In genomic region chrX:82335772-82336171, GRCh38 we compare ENCODE assay signal across 18 cellular contexts.
"Had no signal": no experiment of that assay in that cellular context is flagged by ENCODE, and none has a peak within 500 bp of the region (broad histone marks: within the 10 kb centered on the region; RNA-seq: fewer than 3 reads in every experiment).

No MANE protein-coding gene starts in this region.

- H3K4me1 Mint-ChIP-seq: activated CD4-positive, alpha-beta T cell treated with anti-CD3 and anti-CD28 coated beads for 36 hours; activated CD8-positive, alpha-beta memory T cell treated with anti-CD3 and anti-CD28 coated beads, Interleukin-2, amount 10 ng/mL, durations not matched to agents 7 days and 5 days; brain; central memory CD8-positive, alpha-beta T cell; neural crest cell had no signal

- ATAC-seq: activated CD4-positive, alpha-beta T cell treated with anti-CD3 and anti-CD28 coated beads for 36 hours; activated CD8-positive, alpha-beta memory T cell treated with anti-CD3 and anti-CD28 coated beads, Interleukin-2, amount 10 ng/mL, durations not matched to agents 7 days and 5 days; activated naive CD4-positive, alpha-beta T cell treated with anti-CD3 and anti-CD28 coated beads, Interleukin-2, amount 50 U/mL, for 72 hours; foreskin keratinocyte; lower lobe of right lung; sciatic nerve; upper lobe of right lung had no signal

- H3K9me3 ChIP-seq: lower lobe of right lung, suprapubic skin, upper lobe of right lung had no signal

- H3K36me3 Mint-ChIP-seq: activated CD4-positive, alpha-beta memory T cell treated with anti-CD3 and anti-CD28 coated beads for 36 hours; activated CD8-positive, alpha-beta memory T cell treated with anti-CD3 and anti-CD28 coated beads, Interleukin-2, amount 10 ng/mL, durations not matched to agents 7 days and 5 days; activated naive CD4-positive, alpha-beta T cell treated with anti-CD3 and anti-CD28 coated beads, Interleukin-2, amount 50 U/mL, for 72 hours; brain had no signal

- H3K27ac ChIP-seq: coronary artery, foreskin keratinocyte, lower lobe of right lung, suprapubic skin, upper lobe of right lung had no signal

- H3K36me3 ChIP-seq: lower lobe of right lung, suprapubic skin, upper lobe of right lung had no signal

- H3K4me1 ChIP-seq: foreskin keratinocyte, lower lobe of right lung, suprapubic skin, upper lobe of right lung had no signal

- H3K4me3 Mint-ChIP-seq: activated CD4-positive, alpha-beta memory T cell treated with anti-CD3 and anti-CD28 coated beads for 36 hours; activated CD4-positive, alpha-beta T cell treated with anti-CD3 and anti-CD28 coated beads for 36 hours; activated CD8-positive, alpha-beta memory T cell treated with anti-CD3 and anti-CD28 coated beads, Interleukin-2, amount 10 ng/mL, durations not matched to agents 7 days and 5 days; activated T-cell treated with anti-CD3 and anti-CD28 coated beads, Interleukin-2, amount 50 U/mL, for 24 hours; brain; central memory CD8-positive, alpha-beta T cell; neural crest cell; stimulated activated naive CD8-positive, alpha-beta T cell treated with anti-CD3 and anti-CD28 coated beads, Interleukin-15, Interleukin-2, amounts not matched to agents 100 ng/mL and 50 ng/mL, for 24 hours; T-helper 1 cell treated with Interleukin-12 subunit alpha and Interleukin-12 subunit beta and Interleukin-4 antibody, amounts not matched to agents 30 μg/mL and 1 μg/mL, for 36 hours had no signal

- H3K27me3 ChIP-seq: foreskin keratinocyte, suprapubic skin, upper lobe of right lung had no signal

- H3K27ac Mint-ChIP-seq: activated CD4-positive, alpha-beta memory T cell treated with anti-CD3 and anti-CD28 coated beads for 36 hours; activated CD4-positive, alpha-beta T cell treated with anti-CD3 and anti-CD28 coated beads for 36 hours; activated CD8-positive, alpha-beta memory T cell treated with anti-CD3 and anti-CD28 coated beads, Interleukin-2, amount 10 ng/mL, durations not matched to agents 7 days and 5 days; activated naive CD4-positive, alpha-beta T cell treated with anti-CD3 and anti-CD28 coated beads, Interleukin-2, amount 50 U/mL, for 72 hours; activated T-cell treated with anti-CD3 and anti-CD28 coated beads, Interleukin-2, amount 50 U/mL, for 24 hours; brain; stimulated activated naive CD8-positive, alpha-beta T cell treated with anti-CD3 and anti-CD28 coated beads, Interleukin-15, Interleukin-2, amounts not matched to agents 100 ng/mL and 50 ng/mL, for 24 hours; T-helper 1 cell treated with Interleukin-12 subunit alpha and Interleukin-12 subunit beta and Interleukin-4 antibody, amounts not matched to agents 30 μg/mL and 1 μg/mL, for 36 hours had no signal

- H3K27me3 Mint-ChIP-seq: activated CD4-positive, alpha-beta memory T cell treated with anti-CD3 and anti-CD28 coated beads for 36 hours; activated CD4-positive, alpha-beta T cell treated with anti-CD3 and anti-CD28 coated beads for 36 hours; activated CD8-positive, alpha-beta memory T cell treated with anti-CD3 and anti-CD28 coated beads, Interleukin-2, amount 10 ng/mL, durations not matched to agents 7 days and 5 days; brain; central memory CD8-positive, alpha-beta T cell; stimulated activated naive CD8-positive, alpha-beta T cell treated with anti-CD3 and anti-CD28 coated beads, Interleukin-15, Interleukin-2, amounts not matched to agents 100 ng/mL and 50 ng/mL, for 24 hours had no signal

- H3K9me3 Mint-ChIP-seq: activated CD4-positive, alpha-beta memory T cell treated with anti-CD3 and anti-CD28 coated beads for 36 hours; activated naive CD4-positive, alpha-beta T cell treated with anti-CD3 and anti-CD28 coated beads, Interleukin-2, amount 50 U/mL, for 72 hours; activated T-cell treated with anti-CD3 and anti-CD28 coated beads, Interleukin-2, amount 50 U/mL, for 24 hours; brain; central memory CD8-positive, alpha-beta T cell; stimulated activated naive CD8-positive, alpha-beta T cell treated with anti-CD3 and anti-CD28 coated beads, Interleukin-15, Interleukin-2, amounts not matched to agents 100 ng/mL and 50 ng/mL, for 24 hours; T-helper 1 cell treated with Interleukin-12 subunit alpha and Interleukin-12 subunit beta and Interleukin-4 antibody, amounts not matched to agents 30 μg/mL and 1 μg/mL, for 36 hours had no signal

- DNase-seq: activated CD4-positive, alpha-beta memory T cell treated with anti-CD3 and anti-CD28 coated beads for 36 hours; activated CD4-positive, alpha-beta T cell treated with anti-CD3 and anti-CD28 coated beads for 36 hours; activated CD8-positive, alpha-beta memory T cell treated with anti-CD3 and anti-CD28 coated beads, Interleukin-2, amount 10 ng/mL, durations not matched to agents 7 days and 5 days; activated effector memory CD4-positive, alpha-beta T cell treated with anti-CD3 and anti-CD28 coated beads, Interleukin-2, amount 50 U/mL, for 16 hours; activated T-cell treated with anti-CD3 and anti-CD28 coated beads, Interleukin-2, amount 50 U/mL, for 24 hours; lower lobe of right lung; midbrain; upper lobe of right lung had no signal

- H3K4me3 ChIP-seq: coronary artery, lower lobe of right lung, suprapubic skin, upper lobe of right lung had no signal
